Comparison of ENCODE assay signal across 8 cellular contexts in genomic region chr10:119667562-119668328, GRCh38. TPM values are rescaled to one million over a fixed set of nuclear protein-coding genes. Genes with fewer than 3 reads are reported as not detected.
A peak's percentile ranks its signal among the peaks of the same experiment; 100 is the strongest.
DNase-seq lines count a peak whose midpoint lies in the region; ATAC-seq and TF ChIP-seq lines count a peak whose summit lies in the region.

No MANE protein-coding gene starts in this region.

- TF ChIP-seq CTCF in cardiac muscle cell (IDR thresholded peaks at IDR 0.05; ENCODE audit: low read depth, low read length): no peak

- H3K36me3 Mint-ChIP-seq in T-helper 17 cell (ENCODE audit: low read depth): no peaks in the 10 kb centered on the region

- H3K4me1 ChIP-seq in cardiac muscle cell (ENCODE audit: low read depth) (peaks cover 53% of the 10 kb centered on the region), skeletal muscle tissue (ENCODE audit: control insufficient read depth in 3 of 3, insufficient read depth in 3 of 3, low read length in 3 of 3) (peaks cover 83 to 91% (median 86%) of the 10 kb centered on the region in 3 donors)

- H3K36me3 ChIP-seq in cardiac muscle cell (peaks cover 21% of the 10 kb centered on the region), skeletal muscle tissue (ENCODE audit: control insufficient read depth in 3 of 3, insufficient read depth in 3 of 3, low read length in 3 of 3) (peaks cover 22 to 32% (median 31%) of the 10 kb centered on the region in 3 donors)

- ATAC-seq in T-helper 17 cell: no peak

- H3K9me3 ChIP-seq in T-helper 17 cell (ENCODE audit: control insufficient read depth, low read length, poor library complexity, severe bottlenecking): no peaks in the 10 kb centered on the region
- H3K9me3 ChIP-seq in cardiac muscle cell (ENCODE audit: low read depth): no peaks in the 10 kb centered on the region
- H3K9me3 ChIP-seq in skeletal muscle tissue (ENCODE audit: control insufficient read depth in 3 of 3, low read length in 3 of 3): no peaks in the 10 kb centered on the region

- H3K27ac ChIP-seq in cardiac muscle cell: peak overlapping the region; percentile 94
- H3K27ac ChIP-seq in skeletal muscle tissue (ENCODE audit: low read depth, low read length): peak overlapping the region; percentile 98

- peak overlapping the region; percentile 87 for H3K27ac Mint-ChIP-seq in T-helper 17 cell

- peaks cover 39% of the 10 kb centered on the region for H3K4me1 Mint-ChIP-seq in T-helper 17 cell

- no peak overlapping the region for H3K4me3 Mint-ChIP-seq in T-helper 17 cell

- H3K4me3 ChIP-seq in cardiac muscle cell (no peak overlapping the region), skeletal muscle tissue (ENCODE audit: low read length in 3 of 3) (peak overlapping the region; percentile 54 to 67 (median 65))

- H3K27me3 Mint-ChIP-seq in T-helper 17 cell: no peaks in the 10 kb centered on the region

- H3K27me3 ChIP-seq in cardiac muscle cell: no peaks in the 10 kb centered on the region
- H3K27me3 ChIP-seq in skeletal muscle tissue (ENCODE audit: control insufficient read depth in 3 of 3, insufficient read depth in 3 of 3, low read length in 3 of 3): no peaks in the 10 kb centered on the region

- DNase-seq in NCI-H2227 (lab: John Stamatoyannopoulos, UW; ENCODE audit: unreplicated experiment): peak; percentile 6
- no peak for DNase-seq in NCI-H2227 treated with DMSO at 0.1 percent for 48 hours (lab: John Stamatoyannopoulos, UW)
- DNase-seq in T-helper 17 cell: no peak
- DNase-seq in cardiac muscle cell (ENCODE audit: low read depth in 1 of 2, low spot score in 1 of 2): peak; percentile 93 to 94
- DNase-seq in NCI-H187 (lab: John Stamatoyannopoulos, UW): no peak
- DNase-seq in cerebellar nuclear complex (lab: John Stamatoyannopoulos, UW): no peak
- DNase-seq in superior temporal gyrus (ENCODE audit: extremely low spot score): no peak

- H3K9ac ChIP-seq in skeletal muscle tissue (ENCODE audit: low read depth in 1 of 3, low read length in 3 of 3): peak overlapping the region; percentile 75 to 89 (median 86)

RNA-seq across cellular contexts. Expression of gene BAG3, which starts 16.6 kb away (rescaled TPM):
- total RNA-seq in T-helper 17 cell (10 to 100 TPM; 52.0 to 52.4 TPM), cardiac muscle cell (37.8 and 45.4 TPM in 2 replicates), skeletal muscle tissue (4.7 TPM)
- 62.3 and 64.2 TPM in 2 replicates for polyA plus RNA-seq in cardiac muscle cell

RNA-seq across cellular contexts. Expression of gene INPP5F, which starts 58.1 kb away (rescaled TPM):
- total RNA-seq in T-helper 17 cell (10 to 100 TPM; 10.4 to 11.9 TPM), cardiac muscle cell (15.7 and 19.9 TPM in 2 replicates), skeletal muscle tissue (11.5 TPM)
- 8.4 and 10.2 TPM in 2 replicates for polyA plus RNA-seq in cardiac muscle cell

Comparison
In these comparisons a context has a peak if more than half of its experiments do, and no peak if none do; other contexts are left out.
1. DNase-seq: peak in NCI-H2227 (single experiment) and cardiac muscle cell (2 of 2); none in NCI-H2227 treated with DMSO at 0.1 percent for 48 hours (single experiment), T-helper 17 cell (0 of 3), NCI-H187 (0 of 2), cerebellar nuclear complex (0 of 2) and superior temporal gyrus (single experiment).